31 cellular contexts compared by ENCODE assay signal in genomic region chr19:4776436-4777205, GRCh38. TPM values are rescaled to one million over a fixed set of nuclear protein-coding genes. Genes with fewer than 3 reads are reported as not detected.
DNase-seq lines count a peak whose midpoint lies in the region; ATAC-seq, FAIRE-seq and TF ChIP-seq lines count a peak whose summit lies in the region.
"Had no signal": no experiment of that assay in that cellular context is flagged by ENCODE, and none has a peak within 500 bp of the region (broad histone marks: within the 10 kb centered on the region; RNA-seq: fewer than 3 reads in every experiment).

No MANE protein-coding gene starts in this region.

- H3K36me3 Mint-ChIP-seq in GM23338 (ENCODE audit: low read depth) = no peaks in the 10 kb centered on the region
- H3K36me3 Mint-ChIP-seq in neural progenitor cell = no peaks in the 10 kb centered on the region

- H3F3A ChIP-seq in GM23338 (replicated peaks; ENCODE audit: low read depth) (no peaks in the 10 kb centered on the region), neural progenitor cell (ENCODE audit: low read depth) (no peaks in the 10 kb centered on the region)

- H3K9me3 ChIP-seq in BLaER1 treated with 17β-estradiol and CSF1 and Interleukin-3, amounts not matched to agents 10 nM and 100 nM (replicated peaks in 1 of 11) = peaks cover 5 to 19% (median 15%) of the 10 kb centered on the region in 11 experiments; a peak in 18 of 22 replicates
- H3K9me3 ChIP-seq in neural progenitor cell (ENCODE audit: low read depth) = no peaks in the 10 kb centered on the region
- H3K9me3 ChIP-seq: Caco-2, neutrophil, vagina had no signal

- no peaks in the 10 kb centered on the region for H3K36me3 ChIP-seq in BLaER1 treated with 17β-estradiol and CSF1 and Interleukin-3, amounts not matched to agents 10 nM and 100 nM
- H3K36me3 ChIP-seq in GM23338 (ENCODE audit: insufficient read depth) (no peaks in the 10 kb centered on the region), neural progenitor cell (no peaks in the 10 kb centered on the region)
- H3K36me3 ChIP-seq: left ventricle myocardium inferior, neutrophil, vagina had no signal

- H3K4me2 ChIP-seq in BLaER1 treated with 17β-estradiol and CSF1 and Interleukin-3, amounts not matched to agents 10 nM and 100 nM = peak overlapping the region in 6 of 11 experiments; percentile 8 to 90 (median 44); a peak in 10 of 22 replicates
- H3K4me2 ChIP-seq in GM23338 (no peak overlapping the region), neural progenitor cell (peak overlapping the region; percentile 31)

- no peak overlapping the region for H3K9ac ChIP-seq in BLaER1 treated with 17β-estradiol and CSF1 and Interleukin-3, amounts not matched to agents 10 nM and 100 nM
- no peak overlapping the region for H3K9ac ChIP-seq in neural progenitor cell

- peak; percentile 73 for ATAC-seq in GM23338
- no peak for ATAC-seq in GM21515 (IDR thresholded peaks at IDR 0.05; ENCODE audit: unreplicated experiment)
- ATAC-seq: activated T-cell treated with anti-CD3 and anti-CD28 coated beads, Interleukin-2, amount 50 U/mL, for 72 hours; effector memory CD8-positive, alpha-beta T cell; right cardiac atrium had no signal

- H3K4me1 ChIP-seq in BLaER1 treated with 17β-estradiol and CSF1 and Interleukin-3, amounts not matched to agents 10 nM and 100 nM = peaks cover 9 to 88% (median 54%) of the 10 kb centered on the region in 10 experiments; a peak in 19 of 20 replicates
- H3K4me1 ChIP-seq in GM23338 (ENCODE audit: insufficient read depth) = no peaks in the 10 kb centered on the region
- H3K4me1 ChIP-seq in neural progenitor cell = peaks cover 7% of the 10 kb centered on the region
- H3K4me1 ChIP-seq: Caco-2, left ventricle myocardium inferior, vagina had no signal

- no peaks in the 10 kb centered on the region for H3K9me2 ChIP-seq in GM23338 (ENCODE audit: insufficient read depth)

- no peaks in the 10 kb centered on the region; a peak in 1 of 22 replicates for H3K27me3 ChIP-seq in BLaER1 treated with 17β-estradiol and CSF1 and Interleukin-3, amounts not matched to agents 10 nM and 100 nM
- no peaks in the 10 kb centered on the region for H3K27me3 ChIP-seq in GM23338 (ENCODE audit: insufficient read depth)
- H3K27me3 ChIP-seq in neural progenitor cell = peaks cover 62% of the 10 kb centered on the region
- H3K27me3 ChIP-seq: vagina had no signal

- H3K27me3 Mint-ChIP-seq in GM23338 (ENCODE audit: insufficient read depth, low read depth, poor library complexity) (peaks cover 7% of the 10 kb centered on the region), neural progenitor cell (ENCODE audit: insufficient read depth, low read depth) (peaks cover 25% of the 10 kb centered on the region)

- TF ChIP-seq CTCF in GM23338 (conservative IDR thresholded peaks at IDR 0.05; ENCODE audit: low read depth in 2 of 2) (no peak), neural progenitor cell (IDR thresholded peaks at IDR 0.05) (no peak), D721Med (IDR thresholded peaks at IDR 0.05; ENCODE audit: insufficient read depth, missing control alignments) (no peak)

- H3K79me2 ChIP-seq in GM23338 (replicated peaks; ENCODE audit: insufficient read depth) (no peaks in the 10 kb centered on the region), neural progenitor cell (ENCODE audit: low read depth) (no peaks in the 10 kb centered on the region)

- FAIRE-seq in D721Med (lab: Jason Lieb, UNC) = no peak
- FAIRE-seq: TTC549 had no signal

- H4K20me1 ChIP-seq in BLaER1 treated with 17β-estradiol and CSF1 and Interleukin-3, amounts not matched to agents 10 nM and 100 nM = peaks cover 0 to 14% (median 0%) of the 10 kb centered on the region in 11 experiments; a peak in 3 of 22 replicates
- H4K20me1 ChIP-seq in GM23338 (replicated peaks; ENCODE audit: insufficient read depth) (no peaks in the 10 kb centered on the region), neural progenitor cell (ENCODE audit: low read depth) (no peaks in the 10 kb centered on the region)

- H2AFZ ChIP-seq in GM23338 = no peak overlapping the region
- no peak overlapping the region for H2AFZ ChIP-seq in neural progenitor cell (replicated peaks)

- H3K4me1 Mint-ChIP-seq in GM23338 = no peaks in the 10 kb centered on the region
- peaks cover 2% of the 10 kb centered on the region for H3K4me1 Mint-ChIP-seq in neural progenitor cell

- no peak overlapping the region for H3K27ac ChIP-seq in BLaER1 treated with 17β-estradiol and CSF1 and Interleukin-3, amounts not matched to agents 10 nM and 100 nM
- H3K27ac ChIP-seq in GM23338 (ENCODE audit: low read depth) = no peak overlapping the region
- no peak overlapping the region for H3K27ac ChIP-seq in neural progenitor cell
- H3K27ac ChIP-seq: C4-2B, left ventricle myocardium inferior, neutrophil, SK-N-MC, vagina had no signal

- H3K4me3 ChIP-seq in BLaER1 treated with 17β-estradiol and CSF1 and Interleukin-3, amounts not matched to agents 10 nM and 100 nM = no peak overlapping the region
- H3K4me3 ChIP-seq in GM23338 (no peak overlapping the region), neural progenitor cell (no peak overlapping the region)
- H3K4me3 ChIP-seq: left ventricle myocardium inferior, SK-N-MC, vagina had no signal

- H3K27ac Mint-ChIP-seq in GM23338 (no peak overlapping the region), neural progenitor cell (no peak overlapping the region)
- H3K27ac Mint-ChIP-seq: activated T-cell treated with anti-CD3 and anti-CD28 coated beads, Interleukin-2, amount 50 U/mL, for 72 hours; effector memory CD8-positive, alpha-beta T cell; stimulated activated naive CD8-positive, alpha-beta T cell treated with anti-CD3 and anti-CD28 coated beads, Interleukin-15, Interleukin-2, amounts not matched to agents 100 ng/mL and 50 ng/mL, for 24 hours; T-helper 1 cell treated with Interleukin-12 subunit alpha and Interleukin-12 subunit beta and Interleukin-4 antibody, amounts not matched to agents 30 μg/mL and 1 μg/mL, for 36 hours had no signal

- H3K9me3 Mint-ChIP-seq in GM23338 = peaks cover 4% of the 10 kb centered on the region; the same call in 1 of the 3 replicates
- no peaks in the 10 kb centered on the region for H3K9me3 Mint-ChIP-seq in neural progenitor cell
- H3K9me3 Mint-ChIP-seq: effector memory CD8-positive, alpha-beta T cell; stimulated activated naive CD8-positive, alpha-beta T cell treated with anti-CD3 and anti-CD28 coated beads, Interleukin-15, Interleukin-2, amounts not matched to agents 100 ng/mL and 50 ng/mL, for 24 hours had no signal

- DNase-seq in GM23338 (ENCODE audit: low spot score) (peak; percentile 83), RPMI7951 (ENCODE audit: low read depth) (peak; percentile 64), neural progenitor cell (ENCODE audit: low spot score) (peak; percentile 59), D721Med (ENCODE audit: insufficient read length, low spot score) (no peak)
- no peak for DNase-seq in NK-92 treated with Interleukin-12 subunit alpha and Interleukin-12 subunit beta, amount 100 ng/mL, for 24 hours (lab: John Stamatoyannopoulos, UW)
- DNase-seq: activated naive CD4-positive, alpha-beta T cell treated with Interleukin-2 at 50 U/mL for 16 hours; activated T-cell treated with anti-CD3 and anti-CD28 coated beads, Interleukin-2, amount 50 U/mL, for 72 hours; Caco-2; central memory CD4-positive, alpha-beta T cell; effector memory CD8-positive, alpha-beta T cell; GF-D8; islet precursor cell; KG1; left ventricle myocardium inferior; mesenchymal stem cell; MM.1S; NCI-H1436; NCI-H2081; NCI-H446; right cardiac atrium; stimulated activated CD4-positive, alpha-beta T cell treated with anti-CD3 and anti-CD28 coated beads, Interleukin-2, amount 100 ng/mL, for 24 hours; stimulated activated CD8-positive, alpha-beta memory T cell treated with anti-CD3 and anti-CD28 coated beads, Interleukin-4, amount 100 ng/mL, for 48 hours had no signal

- H3K4me3 Mint-ChIP-seq in GM23338 (no peak overlapping the region), neural progenitor cell (no peak overlapping the region)
- H3K4me3 Mint-ChIP-seq: activated T-cell treated with anti-CD3 and anti-CD28 coated beads, Interleukin-2, amount 50 U/mL, for 72 hours; effector memory CD8-positive, alpha-beta T cell; stimulated activated naive CD8-positive, alpha-beta T cell treated with anti-CD3 and anti-CD28 coated beads, Interleukin-15, Interleukin-2, amounts not matched to agents 100 ng/mL and 50 ng/mL, for 24 hours; T-helper 1 cell treated with Interleukin-12 subunit alpha and Interleukin-12 subunit beta and Interleukin-4 antibody, amounts not matched to agents 30 μg/mL and 1 μg/mL, for 36 hours had no signal

TF ChIP-seq in GM23338, 12 proteins besides CTCF, POLR2A, EP300 and RAD21 (continues in another document):
- TF ChIP-seq NANOG (IDR thresholded peaks at IDR 0.05; ENCODE audit: borderline replicate concordance) (no peak), ZNF114 (CRISPR knock-in tag; IDR thresholded peaks at IDR 0.05) (no peak), ETS1 (IDR thresholded peaks at IDR 0.05) (no peak), STAT1 (IDR thresholded peaks at IDR 0.05; ENCODE audit: unreplicated experiment) (no peak)

RNA-seq across cellular contexts. Expression of gene FEM1A, which starts 14.9 kb away (rescaled TPM):
- total RNA-seq in GM23338 (2014; rRNA removed; shearing (Covaris generic)) = 15.2 and 16.5 TPM in 2 replicates
- 0.87 and 0.97 TPM in 2 replicates for polyA plus RNA-seq in GM23338 (2016; fragmentation: Nextera tagmentation; extraction: Ambion mirVana)
- 6.1 and 6.7 TPM in 2 replicates for total RNA-seq in RPMI7951 (2014; rRNA removed; shearing (Covaris generic))
- 6.9 and 13.9 TPM in 2 replicates for total RNA-seq in neural progenitor cell (ENCODE audit: low replicate concordance)

RNA-seq across cellular contexts. Expression of gene DPP9, which starts 53.0 kb away (rescaled TPM):
- total RNA-seq in GM23338 (2014; rRNA removed; shearing (Covaris generic)) = 30.8 and 49.2 TPM in 2 replicates
- 18.6 and 19.5 TPM in 2 replicates for polyA plus RNA-seq in GM23338 (2016; fragmentation: Nextera tagmentation; extraction: Ambion mirVana)
- total RNA-seq in RPMI7951 (2014; rRNA removed; shearing (Covaris generic)) = 63.3 and 69.9 TPM in 2 replicates
- 17.1 and 34.7 TPM in 2 replicates for total RNA-seq in neural progenitor cell (ENCODE audit: low replicate concordance)

RNA-seq across cellular contexts. Expression of gene TICAM1, which starts 54.9 kb away (rescaled TPM):
- total RNA-seq in GM23338 (2014; rRNA removed; shearing (Covaris generic)) = 0.31 and 0.38 TPM in 2 replicates
- 0.32 and 0.38 TPM in 2 replicates for polyA plus RNA-seq in GM23338 (2016; fragmentation: Nextera tagmentation; extraction: Ambion mirVana)
- total RNA-seq in RPMI7951 (2014; rRNA removed; shearing (Covaris generic)) = 2.4 and 2.5 TPM in 2 replicates
- total RNA-seq in neural progenitor cell (ENCODE audit: low replicate concordance) = 0.37 TPM in 1 of 2 replicates, not detected in the other

Comparison
In these comparisons a context has a peak if more than half of its experiments do, and no peak if none do; other contexts are left out.
1. DNase-seq: peak in GM23338 (single experiment), RPMI7951 (single experiment) and neural progenitor cell (single experiment); none in D721Med (single experiment) and NK-92 treated with Interleukin-12 subunit alpha and Interleukin-12 subunit beta, amount 100 ng/mL, for 24 hours (single experiment).